Comparison of ENCODE assay signal across 16 cellular contexts in the genomic region with DNA sequence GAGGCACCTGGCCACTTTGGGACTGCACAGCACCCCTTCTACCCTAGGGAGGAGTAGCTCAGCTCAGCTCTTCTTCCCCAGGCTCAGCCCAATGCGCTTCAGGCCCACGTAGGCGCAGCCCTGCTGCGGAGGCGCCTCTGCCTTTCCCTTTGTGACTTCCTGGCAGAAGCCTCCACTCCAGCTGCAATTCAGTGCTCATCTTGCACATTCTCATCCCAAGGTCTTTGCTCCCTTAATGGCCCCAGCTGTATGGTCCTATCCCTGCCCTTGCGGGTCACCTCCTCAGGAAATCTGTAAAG.
A peak's percentile ranks its signal among the peaks of the same experiment; 100 is the strongest.
DNase-seq lines count a peak whose midpoint lies in the region; ATAC-seq and TF ChIP-seq lines count a peak whose summit lies in the region.
"Had no signal": no experiment of that assay in that cellular context is flagged by ENCODE, and none has a peak within 500 bp of the region (broad histone marks: within the 10 kb centered on the region; RNA-seq: fewer than 3 reads in every experiment).

No MANE protein-coding gene starts in this region.

- H3K9me3 ChIP-seq in skeletal muscle tissue (ENCODE audit: control insufficient read depth in 3 of 3, low read length in 3 of 3) (no peaks in the 10 kb centered on the region), esophagus muscularis mucosa (no peaks in the 10 kb centered on the region)
- H3K9me3 ChIP-seq: A549 had no signal

- ATAC-seq in HG03565 (IDR thresholded peaks at IDR 0.05; ENCODE audit: unreplicated experiment), result no peak
- ATAC-seq: A549 had no signal

- no peak for TF ChIP-seq CTCF in C4-2B (conservative IDR thresholded peaks at IDR 0.05)
- no peak for TF ChIP-seq CTCF in RWPE1 (conservative IDR thresholded peaks at IDR 0.05; ENCODE audit: low read depth)
- TF ChIP-seq CTCF in esophagus muscularis mucosa (IDR thresholded peaks at IDR 0.05), result no peak

- intact Hi-C loops in esophagus muscularis mucosa (cut with DNase I), result loop anchor here (10.0 kb wide), 1 partner anchor 150 kb away; no protein-coding TSS in a partner anchor

- no peak for TF ChIP-seq POLR2A in esophagus muscularis mucosa (IDR thresholded peaks at IDR 0.05; ENCODE audit: low read depth)

- no peak for TF ChIP-seq EP300 in esophagus muscularis mucosa (IDR thresholded peaks at IDR 0.05)

- H3K27me3 ChIP-seq in skeletal muscle tissue (ENCODE audit: control insufficient read depth in 3 of 3, insufficient read depth in 3 of 3, low read length in 3 of 3) (no peaks in the 10 kb centered on the region), esophagus muscularis mucosa (no peaks in the 10 kb centered on the region)

- no peak overlapping the region for H3K9ac ChIP-seq in skeletal muscle tissue (ENCODE audit: low read depth in 1 of 3, low read length in 3 of 3)

- no peak for DNase-seq in RWPE1 (ENCODE audit: low spot score)
- peak; percentile 83 for DNase-seq in mesenteric fat pad (ENCODE audit: low spot score)
- DNase-seq in activated CD4-positive, alpha-beta T cell treated with anti-CD3 and anti-CD28 coated beads, Interleukin-2, amount 50 U/mL, for 4 hours, result no peak
- no peak for DNase-seq in caudate nucleus (lab: John Stamatoyannopoulos, UW)
- DNase-seq in esophagus muscularis mucosa (ENCODE audit: extremely low spot score), result no peak
- DNase-seq: DMS53; NCI-H1105; NCI-H2029 treated with DMSO at 0.1 percent for 48 hours; NCI-H345; NCI-H524; NCI-H774; NK-92 treated with Interleukin-12 subunit alpha and Interleukin-12 subunit beta, amount 100 ng/mL, for 24 hours had no signal

- 93% methylated on average over 6 of the region's 6 CpGs for WGBS in esophagus muscularis mucosa

- POLR2A ChIA-PET in RWPE1 (lab: Yijun Ruan, JAX; ENCODE audit: low non-redundant PET), result no interaction called here

- H3K4me3 ChIP-seq in skeletal muscle tissue (ENCODE audit: low read length in 3 of 3), result no peak overlapping the region
- no peak overlapping the region for H3K4me3 ChIP-seq in esophagus muscularis mucosa
- H3K4me3 ChIP-seq: A549 had no signal

- H3K4me1 ChIP-seq in skeletal muscle tissue (ENCODE audit: control insufficient read depth in 3 of 3, insufficient read depth in 3 of 3, low read length in 3 of 3) (peaks cover 13 to 18% (median 16%) of the 10 kb centered on the region in 3 donors), esophagus muscularis mucosa (peaks cover 7 to 34% (median 31%) of the 10 kb centered on the region in 4 donors)

- H3K36me3 ChIP-seq in skeletal muscle tissue (ENCODE audit: control insufficient read depth in 3 of 3, insufficient read depth in 3 of 3, low read length in 3 of 3) (no peaks in the 10 kb centered on the region), esophagus muscularis mucosa (no peaks in the 10 kb centered on the region)

- CTCF ChIA-PET in RWPE1 (lab: Yijun Ruan, JAX), result interaction anchor here (0.5 kb wide), 1 partner anchor 108 kb away, joined by 7 read pairs; no protein-coding TSS in a partner anchor

- H3K27ac ChIP-seq in C4-2B, result peak overlapping the region; percentile 25; the same call in 1 of the 2 replicates
- peak overlapping the region; percentile 66 for H3K27ac ChIP-seq in RWPE1
- peak overlapping the region; percentile 39 for H3K27ac ChIP-seq in skeletal muscle tissue (ENCODE audit: low read depth, low read length)
- no peak overlapping the region for H3K27ac ChIP-seq in caudate nucleus (ENCODE audit: low read depth, low read length)
- H3K27ac ChIP-seq in esophagus muscularis mucosa (replicated peaks in 1 of 4), result no peak overlapping the region
- H3K27ac ChIP-seq: A549 had no signal

Comparison
In these comparisons a context has a peak if more than half of its experiments do, and no peak if none do; other contexts are left out.
1. H3K27ac ChIP-seq: peak in C4-2B (single experiment), RWPE1 (single experiment) and skeletal muscle tissue (single experiment); none in caudate nucleus (single experiment) and esophagus muscularis mucosa (0 of 4).